10 cellular contexts compared by ENCODE assay signal in genomic region chr18:49725809-49726514, GRCh38.
DNase-seq lines count a peak whose midpoint lies in the region; ATAC-seq and TF ChIP-seq lines count a peak whose summit lies in the region.
"Had no signal": no experiment of that assay in that cellular context is flagged by ENCODE, and none has a peak within 500 bp of the region (broad histone marks: within the 10 kb centered on the region; RNA-seq: fewer than 3 reads in every experiment).

No MANE protein-coding gene starts in this region.

- H3K27ac ChIP-seq in SJSA1, result peak overlapping the region; percentile 97
- H3K27ac ChIP-seq: KMS-11 had no signal

- DNase-seq in DMS 273 (lab: John Stamatoyannopoulos, UW; ENCODE audit: unreplicated experiment) (peak; percentile 88), SJSA1 (ENCODE audit: low read depth in 1 of 2, low spot score in 2 of 2) (peak; percentile 97 to 98), fibroblast of villous mesenchyme (ENCODE audit: low read depth) (peak; percentile 99), osteocyte (ENCODE audit: extremely low spot score, unreplicated experiment) (no peak), GDM1 (lab: John Stamatoyannopoulos, UW) (no peak)
- no peak for DNase-seq in activated CD8-positive, alpha-beta memory T cell treated with anti-CD3 and anti-CD28 coated beads, Interleukin-2, amount 50 U/mL, for 48 hours
- DNase-seq: naive B cell had no signal

- peaks cover 64% of the 10 kb centered on the region for H3K4me1 ChIP-seq in SJSA1 (replicated peaks)

- TF ChIP-seq CTCF in fibroblast of villous mesenchyme (IDR thresholded peaks at IDR 0.05; ENCODE audit: insufficient read depth, low read depth, low read length), result peak; percentile 29
- no peak for TF ChIP-seq CTCF in osteocyte (IDR thresholded peaks at IDR 0.05)

- no peak overlapping the region for H3K4me3 ChIP-seq in SJSA1
- no peak overlapping the region for H3K4me3 ChIP-seq in fibroblast of villous mesenchyme (ENCODE audit: low read depth, low read length)

- no peak overlapping the region for H3K4me3 Mint-ChIP-seq in osteocyte (ENCODE audit: unreplicated experiment)
- H3K4me3 Mint-ChIP-seq: naive B cell had no signal

- peak overlapping the region; percentile 64 for H3K27ac Mint-ChIP-seq in osteocyte (ENCODE audit: unreplicated experiment)
- H3K27ac Mint-ChIP-seq: naive B cell had no signal

- ATAC-seq in GM21381 (IDR thresholded peaks at IDR 0.05; ENCODE audit: unreplicated experiment) (no peak), GM19467 (IDR thresholded peaks at IDR 0.05; ENCODE audit: unreplicated experiment) (no peak)

- H3K27me3 Mint-ChIP-seq in osteocyte (ENCODE audit: unreplicated experiment), result no peaks in the 10 kb centered on the region

- peaks cover 16% of the 10 kb centered on the region for H3K4me1 Mint-ChIP-seq in osteocyte (ENCODE audit: unreplicated experiment)

- H3K36me3 ChIP-seq in SJSA1, result no peaks in the 10 kb centered on the region

- H3K9me3 Mint-ChIP-seq in osteocyte (ENCODE audit: unreplicated experiment), result no peaks in the 10 kb centered on the region
- H3K9me3 Mint-ChIP-seq: naive B cell had no signal

- H3K27me3 ChIP-seq in SJSA1 (replicated peaks), result no peaks in the 10 kb centered on the region

- no peaks in the 10 kb centered on the region for H3K9me3 ChIP-seq in SJSA1 (replicated peaks)

- H3K36me3 Mint-ChIP-seq in osteocyte (ENCODE audit: unreplicated experiment), result no peaks in the 10 kb centered on the region
- H3K36me3 Mint-ChIP-seq: naive B cell had no signal

Comparison
In these comparisons a context has a peak if more than half of its experiments do, and no peak if none do; other contexts are left out.
1. DNase-seq: peak in DMS 273 (single experiment), SJSA1 (2 of 2) and fibroblast of villous mesenchyme (single experiment); none in osteocyte (single experiment), GDM1 (single experiment) and activated CD8-positive, alpha-beta memory T cell treated with anti-CD3 and anti-CD28 coated beads, Interleukin-2, amount 50 U/mL, for 48 hours (single experiment).